In genomic region chr4:40316333-40316781, GRCh38 we compare ENCODE assay signal across 8 cellular contexts. TPM values are rescaled to one million over a fixed set of nuclear protein-coding genes. Genes with fewer than 3 reads are reported as not detected.
A peak's percentile ranks its signal among the peaks of the same experiment; 100 is the strongest.
DNase-seq lines count a peak whose midpoint lies in the region; ATAC-seq and TF ChIP-seq lines count a peak whose summit lies in the region.

No MANE protein-coding gene starts in this region.

- 0% methylated on average over 3 of the region's 3 CpGs for WGBS in GM23248 (ENCODE audit: low coverage in 1 of 2, low lambda C conversion rate in 2 of 2, missing lambda C conversion rate in 2 of 2), 2 experiments

- TF ChIP-seq CTCF in BE2C (IDR thresholded peaks at IDR 0.05; ENCODE audit: low read depth, low read length) (no peak), epithelial cell of proximal tubule (conservative IDR thresholded peaks at IDR 0.05; ENCODE audit: low read depth, low read length) (no peak)

- H3K36me3 ChIP-seq in BE2C (no peaks in the 10 kb centered on the region), GM23248 (ENCODE audit: low read depth) (no peaks in the 10 kb centered on the region)

- peak overlapping the region; percentile 85 for H2AFZ ChIP-seq in GM23248

- H3K4me2 ChIP-seq in GM23248 (ENCODE audit: unreplicated experiment) = peak overlapping the region; percentile 94

- H3K9ac ChIP-seq in GM23248 = peak overlapping the region; percentile 98

- no peaks in the 10 kb centered on the region for H4K20me1 ChIP-seq in GM23248 (ENCODE audit: insufficient read depth)

- H3K27ac ChIP-seq in GM23248 = peak overlapping the region; percentile 100

- no peaks in the 10 kb centered on the region for H3K79me2 ChIP-seq in GM23248 (ENCODE audit: insufficient read depth)

- peak overlapping the region; percentile 46; the same call in 1 of the 2 replicates for H3K4me3 ChIP-seq in BE2C (ENCODE audit: low read depth, low read length)
- H3K4me3 ChIP-seq in GM23248 = peak overlapping the region; percentile 76
- peak overlapping the region; percentile 50 for H3K4me3 ChIP-seq in epithelial cell of proximal tubule (ENCODE audit: low read depth, low read length)

- H3F3A ChIP-seq in GM23248 (ENCODE audit: insufficient read depth) = peaks cover 11% of the 10 kb centered on the region

- H3K9me2 ChIP-seq in GM23248 (ENCODE audit: insufficient read depth) = no peaks in the 10 kb centered on the region

- peaks cover 4% of the 10 kb centered on the region; the same call in 1 of the 2 replicates for H3K4me1 ChIP-seq in BE2C
- peaks cover 5% of the 10 kb centered on the region; the same call in 1 of the 2 replicates for H3K4me1 ChIP-seq in GM23248 (ENCODE audit: insufficient read depth)

- no peak for DNase-seq in BE2C
- peak; percentile 97 for DNase-seq in GM23248
- peak in 4 of 5 donors; percentile 19 to 80 (median 28) for DNase-seq in T-helper 1 cell
- peak; percentile 73 for DNase-seq in epithelial cell of proximal tubule (ENCODE audit: low read depth)
- DNase-seq in putamen (ENCODE audit: low spot score) = peak; percentile 71
- no peak for DNase-seq in NCI-H446 treated with DMSO at 0.1 percent for 48 hours (lab: John Stamatoyannopoulos, UW)
- DNase-seq in HK-2 (ENCODE audit: unreplicated experiment) = no peak

- H3K9me3 ChIP-seq in BE2C (no peaks in the 10 kb centered on the region), GM23248 (ENCODE audit: low read depth) (no peaks in the 10 kb centered on the region)

- ATAC-seq in HG03039 (IDR thresholded peaks at IDR 0.05; ENCODE audit: unreplicated experiment) = no peak

- in situ Hi-C loops in GM23248 (cut with MboI) = loop anchor here (10.0 to 25.0 kb wide), 2 partner anchors 172 to 629 kb away; partner anchors contain the start of gene UBE2K

- H3K27me3 ChIP-seq in BE2C = no peaks in the 10 kb centered on the region
- no peaks in the 10 kb centered on the region for H3K27me3 ChIP-seq in GM23248 (replicated peaks; ENCODE audit: insufficient read depth)

RNA-seq across cellular contexts. Expression of gene CHRNA9, which starts 18.8 kb away (rescaled TPM):
- polyA plus RNA-seq in BE2C (2012; ENCODE audit: insufficient read depth, insufficient read length, low read depth) = not detected
- 0.51 and 0.97 TPM in 2 replicates for total RNA-seq in GM23248 (2014; rRNA removed; shearing (Covaris generic))
- 0.41 and 1.2 TPM in 2 replicates for polyA plus RNA-seq in GM23248 (2016; fragmentation: Nextera tagmentation; extraction: Ambion mirVana)
- not detected in 2 replicates for total RNA-seq in epithelial cell of proximal tubule

Comparison
In these comparisons a context has a peak if more than half of its experiments do, and no peak if none do; other contexts are left out.
1. DNase-seq: peak in GM23248 (single experiment), T-helper 1 cell (4 of 5), epithelial cell of proximal tubule (single experiment) and putamen (single experiment); none in BE2C (single experiment), NCI-H446 treated with DMSO at 0.1 percent for 48 hours (single experiment) and HK-2 (single experiment).
2. Peak in every context shown above with its lines, with median percentiles within 50 percentile points of each other: H3K4me3 ChIP-seq.